24 cellular contexts compared by ENCODE assay signal in the genomic region with DNA sequence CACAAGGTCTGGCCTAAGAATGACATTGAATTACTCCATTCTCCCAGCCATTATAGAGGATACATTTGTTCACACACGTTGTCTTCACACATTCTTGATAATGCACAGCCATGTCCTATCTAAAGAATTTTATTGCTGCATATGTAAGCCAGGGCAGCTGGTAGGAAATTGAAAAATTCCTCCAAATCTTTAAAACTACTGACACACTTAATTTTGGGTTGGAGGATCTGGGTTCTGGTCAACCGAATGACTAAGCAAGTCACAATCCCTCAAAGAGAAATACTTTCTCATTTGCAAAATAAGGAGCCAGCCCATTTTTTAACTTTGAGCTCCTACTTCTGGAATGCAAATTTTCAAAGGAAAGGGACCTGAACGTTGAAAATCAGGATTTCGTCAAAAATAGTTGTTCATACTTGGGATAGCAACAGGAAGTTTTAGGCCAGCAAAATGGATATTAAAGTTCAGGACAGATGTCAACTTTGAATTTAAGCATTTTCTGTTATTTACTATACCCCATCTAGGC.
DNase-seq lines count a peak whose midpoint lies in the region; ATAC-seq and TF ChIP-seq lines count a peak whose summit lies in the region.
"Had no signal": no experiment of that assay in that cellular context is flagged by ENCODE, and none has a peak within 500 bp of the region (broad histone marks: within the 10 kb centered on the region; RNA-seq: fewer than 3 reads in every experiment).

No MANE protein-coding gene starts in this region.

- H2AFZ ChIP-seq in ACC112 (ENCODE audit: low read length, unreplicated experiment): peak overlapping the region; percentile 88

- H3K4me3 ChIP-seq in ACC112 (ENCODE audit: low read depth, low read length) (peak overlapping the region; percentile 32), fibroblast of pulmonary artery (replicated peaks; ENCODE audit: low read depth, low read length) (no peak overlapping the region), sigmoid colon (no peak overlapping the region)
- H3K4me3 ChIP-seq: esophagus squamous epithelium, GM23338 had no signal

- H3K27me3 ChIP-seq in ACC112 (ENCODE audit: insufficient read depth, low read length) (no peaks in the 10 kb centered on the region), sigmoid colon (no peaks in the 10 kb centered on the region)
- H3K27me3 ChIP-seq: esophagus squamous epithelium had no signal

- TF ChIP-seq CTCF in fibroblast of pulmonary artery (IDR thresholded peaks at IDR 0.05; ENCODE audit: low read length, missing control alignments) (no peak), sigmoid colon (IDR thresholded peaks at IDR 0.05) (no peak)

- no peak for TF ChIP-seq EP300 in sigmoid colon (IDR thresholded peaks at IDR 0.05)

- H3K79me2 ChIP-seq in ACC112 (ENCODE audit: control insufficient read depth, insufficient read depth, low read length, unreplicated experiment): no peaks in the 10 kb centered on the region

- 86 to 87% methylated on average over 4 of the region's 4 CpGs for WGBS in sigmoid colon, 2 donors

- no peak for TF ChIP-seq POLR2A in sigmoid colon (IDR thresholded peaks at IDR 0.05)

- peak overlapping the region; percentile 98 for H3K27ac ChIP-seq in ACC112 (ENCODE audit: low read depth, low read length)
- peak overlapping the region; percentile 27 to 44 (median 35) for H3K27ac ChIP-seq in sigmoid colon

- H3K9me3 ChIP-seq in sigmoid colon: no peaks in the 10 kb centered on the region
- H3K9me3 ChIP-seq: esophagus squamous epithelium had no signal

- peaks cover 26% of the 10 kb centered on the region for H3K4me1 ChIP-seq in ACC112 (ENCODE audit: control insufficient read depth, insufficient read depth, low read length, unreplicated experiment)
- peaks cover 0 to 13% (median 10%) of the 10 kb centered on the region in 4 donors for H3K4me1 ChIP-seq in sigmoid colon
- H3K4me1 ChIP-seq: esophagus squamous epithelium had no signal

- peak; percentile 33 for DNase-seq in HS-27A (ENCODE audit: low read depth)
- peak; percentile 41 for DNase-seq in fibroblast of pulmonary artery (ENCODE audit: low read depth)
- no peak for DNase-seq in sigmoid colon
- DNase-seq in hepatic stellate cell (ENCODE audit: low spot score): no peak
- no peak for DNase-seq in activated T-cell treated with anti-CD3 and anti-CD28 coated beads, Interleukin-2, amount 50 U/mL, for 1 hour
- DNase-seq in NCI-H82 (lab: John Stamatoyannopoulos, UW): no peak
- DNase-seq: activated CD4-positive, alpha-beta T cell treated with anti-CD3 and anti-CD28 coated beads for 1 hour; effector memory CD8-positive, alpha-beta T cell; esophagus squamous epithelium; immature natural killer cell; Kasumi-1; NCI-H1092 treated with DMSO at 0.1 percent for 48 hours; NCI-H2029; NCI-H345; NCI-H774; nucleus accumbens; PC-3; retina; stimulated activated CD4-positive, alpha-beta T cell treated with anti-CD3 and anti-CD28 coated beads, Interleukin-15, amount 100 ng/mL, for 24 hours; stimulated activated CD8-positive, alpha-beta memory T cell treated with anti-CD3 and anti-CD28 coated beads, Interleukin-4, amount 100 ng/mL, for 48 hours had no signal

- H3K36me3 ChIP-seq in ACC112 (ENCODE audit: insufficient read depth, low read length): no peaks in the 10 kb centered on the region
- no peaks in the 10 kb centered on the region for H3K36me3 ChIP-seq in sigmoid colon
- H3K36me3 ChIP-seq: esophagus squamous epithelium had no signal

- no peak for ATAC-seq in HG03457 (IDR thresholded peaks at IDR 0.05; ENCODE audit: unreplicated experiment)
- ATAC-seq: activated naive CD4-positive, alpha-beta T cell treated with anti-CD3 and anti-CD28 coated beads, Interleukin-2, amount 50 U/mL, for 72 hours; effector memory CD8-positive, alpha-beta T cell; GM23338; PC-3 had no signal

- intact Hi-C loops in sigmoid colon (cut with DNase I): no loop called here

Comparison
In these comparisons a context has a peak if more than half of its experiments do, and no peak if none do; other contexts are left out.
1. DNase-seq: peak in HS-27A (single experiment) and fibroblast of pulmonary artery (single experiment); none in sigmoid colon (single experiment), hepatic stellate cell (single experiment), activated T-cell treated with anti-CD3 and anti-CD28 coated beads, Interleukin-2, amount 50 U/mL, for 1 hour (single experiment) and NCI-H82 (single experiment).